In genomic region chr6:26207248-26207801, GRCh38 we compare ENCODE assay signal across 19 cellular contexts.
A peak's percentile ranks its signal among the peaks of the same experiment; 100 is the strongest.
DNase-seq lines count a peak whose midpoint lies in the region; ATAC-seq and TF ChIP-seq lines count a peak whose summit lies in the region.
"Had no signal": no experiment of that assay in that cellular context is flagged by ENCODE, and none has a peak within 500 bp of the region (broad histone marks: within the 10 kb centered on the region; RNA-seq: fewer than 3 reads in every experiment).

No MANE protein-coding gene starts in this region.

- intact Hi-C loops in PC-3 (cut with micrococcal nuclease): loop anchor here (2.0 kb wide), 1 partner anchor 77 kb away; a partner anchor contains a TSS

- peak overlapping the region; percentile 83 for H3K4me3 ChIP-seq in BLaER1
- H3K4me3 ChIP-seq in GM23338: peak overlapping the region; percentile 76; the same call in 1 of the 2 replicates
- H3K4me3 ChIP-seq in PC-3 (ENCODE audit: low read length): peak overlapping the region; percentile 85; the same call in 1 of the 2 replicates
- H3K4me3 ChIP-seq in iPS-20b (ENCODE audit: low read length): 0 out of 2 replicates have a peak overlapping the region, but pooled peaks have one; percentile 90

- H3K9me3 ChIP-seq in BLaER1: no peaks in the 10 kb centered on the region
- H3K9me3 ChIP-seq in PC-3 (ENCODE audit: low read length): no peaks in the 10 kb centered on the region
- no peaks in the 10 kb centered on the region for H3K9me3 ChIP-seq in iPS-20b (ENCODE audit: insufficient read depth, low read depth, low read length)
- H3K9me3 ChIP-seq: SJCRH30 had no signal

- CTCF ChIA-PET in PC-3 (lab: Charles Lee): interaction anchor here (0.6 kb wide), 1 partner anchor 9 kb away, joined by 3 read pairs; a partner anchor contains a TSS

- 0 out of 2 replicates have a peak, but pooled peaks cover 3% of the 10 kb centered on the region for H3K79me2 ChIP-seq in GM23338 (replicated peaks; ENCODE audit: insufficient read depth)
- peaks cover 12% of the 10 kb centered on the region; the same call in 1 of the 2 replicates for H3K79me2 ChIP-seq in PC-3 (ENCODE audit: low read length)
- H3K79me2 ChIP-seq: parathyroid adenoma had no signal

- H3K36me3 ChIP-seq in BLaER1: no peaks in the 10 kb centered on the region
- H3K36me3 ChIP-seq in GM23338 (ENCODE audit: insufficient read depth): no peaks in the 10 kb centered on the region
- no peaks in the 10 kb centered on the region for H3K36me3 ChIP-seq in PC-3 (ENCODE audit: low read depth, low read length)
- no peaks in the 10 kb centered on the region for H3K36me3 ChIP-seq in iPS-20b (ENCODE audit: insufficient read depth, low read depth, low read length)
- H3K36me3 ChIP-seq: SJCRH30 had no signal

- peak overlapping the region; percentile 97 for H3K9ac ChIP-seq in BLaER1
- H3K9ac ChIP-seq in PC-3 (ENCODE audit: low read length): no peak overlapping the region
- H3K9ac ChIP-seq in iPS-20b (ENCODE audit: low read depth, low read length): peak overlapping the region; percentile 98; the same call in 1 of the 2 replicates
- H3K9ac ChIP-seq: parathyroid adenoma had no signal

- TF ChIP-seq CTCF in GM23338 (conservative IDR thresholded peaks at IDR 0.05; ENCODE audit: low read depth in 2 of 2): no peak
- no peak for TF ChIP-seq CTCF in PC-3 (conservative IDR thresholded peaks at IDR 0.05; ENCODE audit: low read depth, low read length)

- H3K27ac ChIP-seq in BLaER1: peak overlapping the region; percentile 97
- H3K27ac ChIP-seq in GM23338 (ENCODE audit: low read depth): peak overlapping the region; percentile 99
- no peak overlapping the region for H3K27ac ChIP-seq in PC-3 (ENCODE audit: low read length)
- H3K27ac ChIP-seq in iPS-20b (ENCODE audit: low read length): no peak overlapping the region
- H3K27ac ChIP-seq: parathyroid adenoma had no signal

- H2AFZ ChIP-seq in GM23338 (no peak overlapping the region), PC-3 (ENCODE audit: low read length) (no peak overlapping the region)
- H2AFZ ChIP-seq: parathyroid adenoma had no signal

- peaks cover 3% of the 10 kb centered on the region for H3K27me3 Mint-ChIP-seq in GM23338 (ENCODE audit: insufficient read depth, low read depth, poor library complexity)

- no peaks in the 10 kb centered on the region for H3K9me2 ChIP-seq in GM23338 (ENCODE audit: insufficient read depth)
- no peaks in the 10 kb centered on the region for H3K9me2 ChIP-seq in PC-3 (replicated peaks; ENCODE audit: low read length)

- H3K4me1 ChIP-seq in BLaER1: peaks cover 39% of the 10 kb centered on the region
- H3K4me1 ChIP-seq in GM23338 (ENCODE audit: insufficient read depth): peaks cover 17% of the 10 kb centered on the region; the same call in 1 of the 2 replicates
- H3K4me1 ChIP-seq in PC-3 (ENCODE audit: insufficient read depth, low read length): peaks cover 8% of the 10 kb centered on the region
- H3K4me1 ChIP-seq in iPS-20b (ENCODE audit: insufficient read depth, low read length): peaks cover 12% of the 10 kb centered on the region; the same call in 1 of the 2 replicates
- H3K4me1 ChIP-seq: foreskin keratinocyte, parathyroid adenoma, SJCRH30 had no signal

- ATAC-seq in GM23338: no peak
- ATAC-seq in PC-3: no peak
- ATAC-seq in HG03439 (IDR thresholded peaks at IDR 0.05; ENCODE audit: unreplicated experiment): no peak
- ATAC-seq: foreskin keratinocyte had no signal

- H3K36me3 Mint-ChIP-seq in GM23338 (ENCODE audit: low read depth): no peaks in the 10 kb centered on the region

- H3K4me2 ChIP-seq in BLaER1 (peak overlapping the region; percentile 85), GM23338 (peak overlapping the region; percentile 76), PC-3 (ENCODE audit: low read length) (peak overlapping the region; percentile 86; the same call in 1 of the 2 replicates)

- H3K27me3 ChIP-seq in BLaER1 (no peaks in the 10 kb centered on the region), GM23338 (ENCODE audit: insufficient read depth) (no peaks in the 10 kb centered on the region), PC-3 (ENCODE audit: low read length) (no peaks in the 10 kb centered on the region), iPS-20b (ENCODE audit: insufficient read depth, low read length) (no peaks in the 10 kb centered on the region)
- H3K27me3 ChIP-seq: foreskin keratinocyte, SJCRH30 had no signal

- H3F3A ChIP-seq in GM23338 (replicated peaks; ENCODE audit: low read depth) (peaks cover 6% of the 10 kb centered on the region; the same call in 1 of the 2 replicates), PC-3 (ENCODE audit: low read length, unreplicated experiment) (peaks cover 6% of the 10 kb centered on the region)

- H3K4me3 Mint-ChIP-seq in GM23338: no peak overlapping the region

- H3K9me3 Mint-ChIP-seq in GM23338: peaks cover 5% of the 10 kb centered on the region; the same call in 2 of the 3 replicates

- peaks cover 14% of the 10 kb centered on the region for H3K4me1 Mint-ChIP-seq in GM23338

- DNase-seq in GM23338 (ENCODE audit: low spot score) (no peak), PC-3 (no peak), H4 (ENCODE audit: low spot score) (no peak), amniotic stem cell (lab: John Stamatoyannopoulos, UW) (no peak), NCI-H1436 (lab: John Stamatoyannopoulos, UW) (no peak)
- DNase-seq: activated CD4-positive, alpha-beta T cell treated with anti-CD3 and anti-CD28 coated beads for 1 hour; activated CD8-positive, alpha-beta memory T cell treated with anti-CD3 and anti-CD28 coated beads, Interleukin-2, amount 50 U/mL, for 4 hours; activated gamma-delta T cell treated with Interleukin-2 at 50 U/mL for 16 hours; AML-193; Calu3; foreskin keratinocyte; NCI-H1105 treated with DMSO at 0.1 percent for 48 hours; NCI-H345; SJCRH30; stimulated activated CD4-positive, alpha-beta T cell treated with anti-CD3 and anti-CD28 coated beads, Interleukin-4, amount 100 ng/mL, for 24 hours had no signal

- H3K27ac Mint-ChIP-seq in GM23338: no peak overlapping the region

- no TSS peak for BruUV-seq in PC-3 (replicated peaks; lab: Mats Ljungman, UMichigan)

- H4K20me1 ChIP-seq in BLaER1 (no peaks in the 10 kb centered on the region), GM23338 (replicated peaks; ENCODE audit: insufficient read depth) (no peaks in the 10 kb centered on the region), PC-3 (ENCODE audit: low read length) (no peaks in the 10 kb centered on the region)

- POLR2A ChIA-PET in PC-3 (lab: Charles Lee; ENCODE audit: unreplicated experiment): interaction anchor here (0.5 to 1.0 kb wide), 5 partner anchors 12 to 927 kb away, joined by 3 to 5 read pairs (median 3); a partner anchor contains a TSS

TF ChIP-seq in GM23338, 12 proteins besides CTCF, POLR2A, EP300 and RAD21:
- TF ChIP-seq JUNB (IDR thresholded peaks at IDR 0.05; ENCODE audit: unreplicated experiment): no peak
TF ChIP-seq in GM23338: peak in this region for 0.

Comparison
In these comparisons a context has a peak if more than half of its experiments do, and no peak if none do; other contexts are left out.
1. H3K27ac ChIP-seq: peak in BLaER1 (single experiment) and GM23338 (single experiment); none in PC-3 (single experiment) and iPS-20b (single experiment).
2. Peak in every context shown above with its lines, with median percentiles within 50 percentile points of each other: H3K4me2 ChIP-seq and H3K4me3 ChIP-seq.